25 cellular contexts compared by ENCODE assay signal in the genomic region with DNA sequence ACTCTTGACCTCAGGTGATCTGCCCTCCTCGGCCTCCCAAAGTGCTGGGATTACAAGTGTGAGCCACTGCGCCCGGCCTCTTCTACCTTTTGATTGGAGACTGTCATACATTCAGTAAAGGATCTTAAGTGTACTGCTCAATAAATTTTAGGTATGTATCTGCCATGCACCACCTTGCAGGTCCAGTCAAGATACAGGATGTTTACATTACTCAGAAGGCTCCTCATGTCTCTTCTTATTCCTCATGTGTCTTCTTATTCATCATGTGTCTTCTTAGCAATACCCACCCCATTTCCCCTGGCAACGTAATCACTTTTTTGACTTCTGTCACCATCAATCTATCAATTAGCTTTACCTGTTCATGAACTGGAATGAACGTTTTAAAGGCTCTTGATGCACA.
"Had no signal": no experiment of that assay in that cellular context is flagged by ENCODE, and none has a peak within 500 bp of the region (broad histone marks: within the 10 kb centered on the region; RNA-seq: fewer than 3 reads in every experiment).

No MANE protein-coding gene starts in this region.

- H3K4me3 Mint-ChIP-seq: activated B cell treated with CpG ODN at 0.5 μM for 24 hours; activated CD4-positive, alpha-beta memory T cell treated with anti-CD3 and anti-CD28 coated beads, Interleukin-2, amount 10 ng/mL, durations not matched to agents 7 days and 5 days; activated CD4-positive, alpha-beta T cell treated with anti-CD3 and anti-CD28 coated beads, Interleukin-2, amount 10 ng/mL, durations not matched to agents 7 days and 5 days; brain; T-helper 1 cell treated with Interleukin-12 subunit alpha and Interleukin-12 subunit beta and Interleukin-4 antibody, amounts not matched to agents 30 μg/mL and 1 μg/mL, for 36 hours had no signal

- H3K27me3 ChIP-seq: cardiac muscle cell, SJSA1 had no signal

- H3K4me1 Mint-ChIP-seq: brain had no signal

- H3K27ac Mint-ChIP-seq: activated B cell treated with CpG ODN at 0.5 μM for 24 hours; activated CD4-positive, alpha-beta memory T cell treated with anti-CD3 and anti-CD28 coated beads, Interleukin-2, amount 10 ng/mL, durations not matched to agents 7 days and 5 days; activated CD4-positive, alpha-beta T cell treated with anti-CD3 and anti-CD28 coated beads, Interleukin-2, amount 10 ng/mL, durations not matched to agents 7 days and 5 days; activated naive CD4-positive, alpha-beta T cell treated with anti-CD3 and anti-CD28 coated beads, Interleukin-2, amount 50 U/mL, for 72 hours; T-helper 1 cell treated with Interleukin-12 subunit alpha and Interleukin-12 subunit beta and Interleukin-4 antibody, amounts not matched to agents 30 μg/mL and 1 μg/mL, for 36 hours had no signal

- H3K9me3 Mint-ChIP-seq: activated B cell treated with CpG ODN at 0.5 μM for 24 hours; activated CD4-positive, alpha-beta memory T cell treated with anti-CD3 and anti-CD28 coated beads, Interleukin-2, amount 10 ng/mL, durations not matched to agents 7 days and 5 days; activated CD4-positive, alpha-beta T cell treated with anti-CD3 and anti-CD28 coated beads, Interleukin-2, amount 10 ng/mL, durations not matched to agents 7 days and 5 days; activated naive CD4-positive, alpha-beta T cell treated with anti-CD3 and anti-CD28 coated beads, Interleukin-2, amount 50 U/mL, for 72 hours; brain; T-helper 1 cell treated with Interleukin-12 subunit alpha and Interleukin-12 subunit beta and Interleukin-4 antibody, amounts not matched to agents 30 μg/mL and 1 μg/mL, for 36 hours had no signal

- H3K4me3 ChIP-seq: cardiac muscle cell, SJSA1 had no signal

- H3K9me3 ChIP-seq: SJSA1 had no signal

- ATAC-seq: activated naive CD4-positive, alpha-beta T cell treated with anti-CD3 and anti-CD28 coated beads, Interleukin-2, amount 50 U/mL, for 72 hours; Panc1; SK-N-SH treated with all-trans-retinoic acid at 6 μM for 48 hours had no signal

- H3K27ac ChIP-seq: cardiac muscle cell, SJSA1 had no signal

- H3K27me3 Mint-ChIP-seq: activated B cell treated with CpG ODN at 0.5 μM for 24 hours; activated CD4-positive, alpha-beta memory T cell treated with anti-CD3 and anti-CD28 coated beads, Interleukin-2, amount 10 ng/mL, durations not matched to agents 7 days and 5 days; activated CD4-positive, alpha-beta T cell treated with anti-CD3 and anti-CD28 coated beads, Interleukin-2, amount 10 ng/mL, durations not matched to agents 7 days and 5 days; brain had no signal

- H3K4me1 ChIP-seq: SJSA1 had no signal

- DNase-seq: activated B cell treated with CpG ODN at 0.5 μM for 24 hours; activated CD4-positive, alpha-beta memory T cell treated with anti-CD3 and anti-CD28 coated beads, Interleukin-2, amount 10 ng/mL, durations not matched to agents 7 days and 5 days; activated CD4-positive, alpha-beta T cell treated with anti-CD3 and anti-CD28 coated beads for 1 hour; activated CD4-positive, alpha-beta T cell treated with anti-CD3 and anti-CD28 coated beads, Interleukin-2, amount 10 ng/mL, durations not matched to agents 7 days and 5 days; activated T-cell treated with anti-CD3 and anti-CD28 coated beads for 4 hours; amygdala; cerebellar nuclear complex; NCI-H1105 treated with DMSO at 0.1 percent for 48 hours; NCI-H1436 treated with DMSO at 0.1 percent for 48 hours; NCI-H187; NCI-H2081; NCI-H510A treated with DMSO at 0.1 percent for 48 hours; NCI-H69; NK-92 treated with Interleukin-12 subunit alpha and Interleukin-12 subunit beta, amount 100 ng/mL, for 24 hours; OCI-M1; RPMI8226; SHP77; T-helper 9 cell had no signal
